ENCODE assay signal across 8 cellular contexts in genomic region chr2:207143474-207144190, GRCh38. TPM values are rescaled to one million over a fixed set of nuclear protein-coding genes. Genes with fewer than 3 reads are reported as not detected.
A peak's percentile ranks its signal among the peaks of the same experiment; 100 is the strongest.
DNase-seq lines count a peak whose midpoint lies in the region; ATAC-seq and TF ChIP-seq lines count a peak whose summit lies in the region.

No MANE protein-coding gene starts in this region.

- intact Hi-C loops in activated CD4-positive, alpha-beta memory T cell treated with anti-CD3 and anti-CD28 coated beads for 36 hours (cut with micrococcal nuclease) = loop anchor here (1.0 to 5.0 kb wide), 3 partner anchors 13 to 189 kb away; no protein-coding TSS in a partner anchor
- intact Hi-C loops in naive thymus-derived CD4-positive, alpha-beta T cell (cut with micrococcal nuclease) = loop anchor here (1.0 to 5.0 kb wide), 14 partner anchors 8 to 482 kb away; partner anchors contain the start of genes CREB1 (in 2 of the 2) and METTL21A (in 1 of the 2)

- H3K27ac ChIP-seq in naive thymus-derived CD4-positive, alpha-beta T cell (ENCODE audit: low read depth, low read length) = peak overlapping the region; percentile 86
- peak overlapping the region; percentile 93 for H3K27ac ChIP-seq in thymus (ENCODE audit: low read depth)

- peak overlapping the region; percentile 79 for H3K27ac Mint-ChIP-seq in activated CD4-positive, alpha-beta memory T cell treated with anti-CD3 and anti-CD28 coated beads for 36 hours
- peak overlapping the region; percentile 92 to 99 (median 96) for H3K27ac Mint-ChIP-seq in naive thymus-derived CD4-positive, alpha-beta T cell

- H3K4me1 ChIP-seq in BE2C (peaks cover 67% of the 10 kb centered on the region), thymus (ENCODE audit: control insufficient read depth, insufficient read depth, low read length) (peaks cover 30% of the 10 kb centered on the region)
- peaks cover 17 to 51% of the 10 kb centered on the region in 2 donors for H3K4me1 ChIP-seq in naive thymus-derived CD4-positive, alpha-beta T cell (ENCODE audit: control insufficient read depth in 2 of 2, insufficient read depth in 2 of 2, low read length in 2 of 2)

- no peaks in the 10 kb centered on the region for H3K9me3 ChIP-seq in BE2C
- no peaks in the 10 kb centered on the region for H3K9me3 ChIP-seq in naive thymus-derived CD4-positive, alpha-beta T cell (ENCODE audit: control insufficient read depth in 2 of 3, low read length in 3 of 3)
- no peaks in the 10 kb centered on the region for H3K9me3 ChIP-seq in thymus (ENCODE audit: control insufficient read depth)

- H3K4me3 ChIP-seq in BE2C (ENCODE audit: low read depth, low read length) (no peak overlapping the region), epithelial cell of proximal tubule (ENCODE audit: low read depth, low read length) (peak overlapping the region; percentile 37), thymus (ENCODE audit: low read length) (peak overlapping the region; percentile 23)
- peak overlapping the region; percentile 57 for H3K4me3 ChIP-seq in naive thymus-derived CD4-positive, alpha-beta T cell (ENCODE audit: low read length)

- H3K36me3 Mint-ChIP-seq in activated CD4-positive, alpha-beta memory T cell treated with anti-CD3 and anti-CD28 coated beads for 36 hours = peaks cover 24% of the 10 kb centered on the region
- H3K36me3 Mint-ChIP-seq in naive thymus-derived CD4-positive, alpha-beta T cell = peaks cover 10 to 70% (median 26%) of the 10 kb centered on the region in 5 donors

- CTCF ChIA-PET in activated CD4-positive, alpha-beta memory T cell treated with anti-CD3 and anti-CD28 coated beads for 36 hours (lab: Charles Lee) = interaction anchor here (0.7 to 3.9 kb wide), 9 partner anchors 13 to 329 kb away, joined by 3 to 16 read pairs (median 3); partner anchors contain the start of gene KLF7
- CTCF ChIA-PET in naive thymus-derived CD4-positive, alpha-beta T cell (lab: Charles Lee) = interaction anchor here (0.7 to 3.7 kb wide), 14 partner anchors 12 to 343 kb away, joined by 3 to 61 read pairs (median 3); partner anchors contain the start of gene KLF7

- H3K27me3 Mint-ChIP-seq in activated CD4-positive, alpha-beta memory T cell treated with anti-CD3 and anti-CD28 coated beads for 36 hours = no peaks in the 10 kb centered on the region
- H3K27me3 Mint-ChIP-seq in naive thymus-derived CD4-positive, alpha-beta T cell = no peaks in the 10 kb centered on the region

- no peak for TF ChIP-seq CTCF in BE2C (IDR thresholded peaks at IDR 0.05; ENCODE audit: low read depth, low read length)
- no peak for TF ChIP-seq CTCF in epithelial cell of proximal tubule (conservative IDR thresholded peaks at IDR 0.05; ENCODE audit: low read depth, low read length)

- H3K4me1 Mint-ChIP-seq in activated CD4-positive, alpha-beta memory T cell treated with anti-CD3 and anti-CD28 coated beads for 36 hours (ENCODE audit: low read depth) = peaks cover 71% of the 10 kb centered on the region
- H3K4me1 Mint-ChIP-seq in naive thymus-derived CD4-positive, alpha-beta T cell = peaks cover 46 to 95% (median 87%) of the 10 kb centered on the region in 7 donors

- ATAC-seq in GM21717 (IDR thresholded peaks at IDR 0.05; ENCODE audit: unreplicated experiment) = peak; percentile 55
- peak; percentile 83 for ATAC-seq in naive thymus-derived CD4-positive, alpha-beta T cell

- H3K36me3 ChIP-seq in BE2C = peaks cover 70% of the 10 kb centered on the region
- H3K36me3 ChIP-seq in naive thymus-derived CD4-positive, alpha-beta T cell (ENCODE audit: control insufficient read depth in 2 of 3, insufficient read depth in 3 of 3, low read length in 3 of 3) = no peaks in the 10 kb centered on the region
- peaks cover 11% of the 10 kb centered on the region for H3K36me3 ChIP-seq in thymus (ENCODE audit: control insufficient read depth, insufficient read depth)

- H3K9me3 Mint-ChIP-seq in activated CD4-positive, alpha-beta memory T cell treated with anti-CD3 and anti-CD28 coated beads for 36 hours = no peaks in the 10 kb centered on the region
- H3K9me3 Mint-ChIP-seq in naive thymus-derived CD4-positive, alpha-beta T cell = peaks cover 0 to 2% (median 0%) of the 10 kb centered on the region in 11 donors

- POLR2A ChIA-PET in activated CD4-positive, alpha-beta memory T cell treated with anti-CD3 and anti-CD28 coated beads for 36 hours (lab: Charles Lee) = interaction anchor here (1.1 to 2.6 kb wide), 6 partner anchors 10 to 329 kb away, joined by 3 to 12 read pairs (median 8); partner anchors contain the start of gene KLF7
- POLR2A ChIA-PET in naive thymus-derived CD4-positive, alpha-beta T cell (lab: Charles Lee) = interaction anchor here (0.6 to 9.5 kb wide), 25 partner anchors 9 to 481 kb away, joined by 3 to 433 read pairs (median 5); partner anchors contain the start of genes CREB1, FASTKD2, KLF7 and MDH1B

- peak; percentile 61 for DNase-seq in BE2C
- peak; percentile 45 for DNase-seq in NCI-H1417 treated with DMSO at 0.1 percent for 48 hours (lab: John Stamatoyannopoulos, UW)
- peak; percentile 56 for DNase-seq in activated CD4-positive, alpha-beta memory T cell treated with anti-CD3 and anti-CD28 coated beads for 36 hours
- no peak for DNase-seq in epithelial cell of proximal tubule (ENCODE audit: low read depth)
- DNase-seq in naive thymus-derived CD4-positive, alpha-beta T cell = peak; percentile 34 to 92 (median 83)
- DNase-seq in SW 1271 (lab: John Stamatoyannopoulos, UW) = no peak

- WGBS in thymus = 4% methylated on average over 11 of the region's 11 CpGs

- peak overlapping the region; percentile 48 for H3K4me3 Mint-ChIP-seq in activated CD4-positive, alpha-beta memory T cell treated with anti-CD3 and anti-CD28 coated beads for 36 hours
- peak overlapping the region; percentile 59 to 90 (median 80) for H3K4me3 Mint-ChIP-seq in naive thymus-derived CD4-positive, alpha-beta T cell

- no peaks in the 10 kb centered on the region for H3K27me3 ChIP-seq in BE2C
- H3K27me3 ChIP-seq in naive thymus-derived CD4-positive, alpha-beta T cell (ENCODE audit: control insufficient read depth in 2 of 2, insufficient read depth in 2 of 2, low read length in 2 of 2) = no peaks in the 10 kb centered on the region
- no peaks in the 10 kb centered on the region for H3K27me3 ChIP-seq in thymus (ENCODE audit: control insufficient read depth, insufficient read depth)

RNA-seq across cellular contexts. Expression of gene KLF7, which starts 22.1 kb away (rescaled TPM):
- polyA plus RNA-seq in BE2C (2012; ENCODE audit: insufficient read depth, insufficient read length, low read depth) = 40.8 TPM
- 10 to 100 TPM; 24.1 to 29.5 TPM for total RNA-seq in activated CD4-positive, alpha-beta memory T cell treated with anti-CD3 and anti-CD28 coated beads for 36 hours
- 14.6 and 22.2 TPM in 2 replicates for total RNA-seq in epithelial cell of proximal tubule
- 10 to 100 TPM; 25.4 to 93.3 (median 78.0) TPM for total RNA-seq in naive thymus-derived CD4-positive, alpha-beta T cell
- polyA plus RNA-seq in naive thymus-derived CD4-positive, alpha-beta T cell = 10 to 100 TPM; 18.7 to 23.1 TPM
- 11.0 TPM for polyA plus RNA-seq in thymus

Comparison
In these comparisons a context has a peak if more than half of its experiments do, and no peak if none do; other contexts are left out.
1. DNase-seq: peak in BE2C (single experiment), NCI-H1417 treated with DMSO at 0.1 percent for 48 hours (single experiment), activated CD4-positive, alpha-beta memory T cell treated with anti-CD3 and anti-CD28 coated beads for 36 hours (single experiment) and naive thymus-derived CD4-positive, alpha-beta T cell (9 of 9); none in epithelial cell of proximal tubule (single experiment) and SW 1271 (0 of 2).